ENCODE assay signal across 9 cellular contexts in the genomic region with DNA sequence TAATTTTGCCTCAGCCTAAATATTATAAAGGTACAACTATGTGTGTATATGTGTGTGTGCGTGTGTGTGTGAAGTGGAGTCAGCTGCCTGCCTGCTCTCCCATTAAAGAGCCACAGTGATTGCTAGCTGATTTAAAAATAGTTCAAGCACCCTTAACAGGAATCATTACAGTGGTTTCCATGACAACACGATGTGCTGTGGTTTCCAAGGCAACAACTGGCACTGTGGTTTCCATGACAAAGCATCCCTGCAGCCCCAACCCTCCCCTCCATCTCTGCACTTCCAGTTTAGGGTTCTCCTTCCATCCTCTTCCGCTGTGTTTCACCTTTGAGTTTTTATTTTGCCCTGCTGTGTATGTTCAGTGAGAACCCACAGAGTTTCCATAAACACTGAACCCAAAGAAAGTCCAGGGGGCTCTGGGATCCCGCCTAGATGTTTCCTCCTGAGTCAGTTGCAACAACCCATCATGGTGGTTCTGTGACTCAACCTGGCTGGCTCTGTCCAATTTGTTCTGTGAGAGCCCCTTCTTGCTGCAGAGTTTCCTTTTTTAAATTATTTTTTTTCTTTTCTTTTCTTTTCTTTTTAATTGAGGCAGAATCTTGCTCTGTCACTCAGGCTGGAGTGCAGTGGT. TPM values are rescaled to one million over a fixed set of nuclear protein-coding genes. Genes with fewer than 3 reads are reported as not detected.
DNase-seq lines count a peak whose midpoint lies in the region; ATAC-seq and TF ChIP-seq lines count a peak whose summit lies in the region.
"Had no signal": no experiment of that assay in that cellular context is flagged by ENCODE, and none has a peak within 500 bp of the region (broad histone marks: within the 10 kb centered on the region; RNA-seq: fewer than 3 reads in every experiment).

No MANE protein-coding gene starts in this region.

- H3K36me3 ChIP-seq in gastroesophageal sphincter = no peaks in the 10 kb centered on the region
- H3K36me3 ChIP-seq: heart right ventricle had no signal

- H3K27ac ChIP-seq in gastroesophageal sphincter = no peak overlapping the region
- H3K27ac ChIP-seq: heart right ventricle had no signal

- H3K27me3 Mint-ChIP-seq in activated naive CD8-positive, alpha-beta T cell treated with anti-CD3 and anti-CD28 coated beads for 36 hours = peaks cover 67% of the 10 kb centered on the region
- peaks cover 5% of the 10 kb centered on the region for H3K27me3 Mint-ChIP-seq in progenitor cell of endocrine pancreas

- peaks cover 6% of the 10 kb centered on the region for H3K4me1 Mint-ChIP-seq in activated naive CD8-positive, alpha-beta T cell treated with anti-CD3 and anti-CD28 coated beads for 36 hours
- no peaks in the 10 kb centered on the region for H3K4me1 Mint-ChIP-seq in progenitor cell of endocrine pancreas (ENCODE audit: low read depth)

- no peaks in the 10 kb centered on the region for H3K9me3 ChIP-seq in gastroesophageal sphincter
- H3K9me3 ChIP-seq: heart right ventricle had no signal

- H3K27ac Mint-ChIP-seq in activated naive CD8-positive, alpha-beta T cell treated with anti-CD3 and anti-CD28 coated beads for 36 hours = no peak overlapping the region
- no peak overlapping the region for H3K27ac Mint-ChIP-seq in progenitor cell of endocrine pancreas

- TF ChIP-seq CTCF in progenitor cell of endocrine pancreas (IDR thresholded peaks at IDR 0.05; ENCODE audit: unreplicated experiment) = no peak
- no peak for TF ChIP-seq CTCF in gastroesophageal sphincter (IDR thresholded peaks at IDR 0.05)

- ATAC-seq in HG02840 (IDR thresholded peaks at IDR 0.05; ENCODE audit: low FRiP score, unreplicated experiment) = no peak
- no peak for ATAC-seq in gastroesophageal sphincter
- no peak for ATAC-seq in GM21360 (IDR thresholded peaks at IDR 0.05; ENCODE audit: unreplicated experiment)
- ATAC-seq: heart right ventricle had no signal

- TF ChIP-seq EP300 in gastroesophageal sphincter (IDR thresholded peaks at IDR 0.05) = no peak

- no peaks in the 10 kb centered on the region for H3K9me3 Mint-ChIP-seq in activated naive CD8-positive, alpha-beta T cell treated with anti-CD3 and anti-CD28 coated beads for 36 hours
- H3K9me3 Mint-ChIP-seq in progenitor cell of endocrine pancreas (ENCODE audit: low read depth) = no peaks in the 10 kb centered on the region

- H3K4me3 Mint-ChIP-seq in activated naive CD8-positive, alpha-beta T cell treated with anti-CD3 and anti-CD28 coated beads for 36 hours = no peak overlapping the region
- no peak overlapping the region for H3K4me3 Mint-ChIP-seq in progenitor cell of endocrine pancreas (ENCODE audit: low read depth)

- no peak overlapping the region for H3K4me3 ChIP-seq in gastroesophageal sphincter
- H3K4me3 ChIP-seq: heart right ventricle had no signal

- 63 to 67% methylated on average over 3 to 4 of the region's 4 CpGs for WGBS in gastroesophageal sphincter (ENCODE audit: low coverage in 1 of 2), 2 donors

- no peak for TF ChIP-seq POLR2A in gastroesophageal sphincter (IDR thresholded peaks at IDR 0.05)

- peaks cover 0 to 19% (median 0%) of the 10 kb centered on the region in 3 donors for H3K4me1 ChIP-seq in gastroesophageal sphincter

- no peaks in the 10 kb centered on the region for H3K36me3 Mint-ChIP-seq in activated naive CD8-positive, alpha-beta T cell treated with anti-CD3 and anti-CD28 coated beads for 36 hours
- H3K36me3 Mint-ChIP-seq in progenitor cell of endocrine pancreas (ENCODE audit: insufficient read depth) = no peaks in the 10 kb centered on the region

- DNase-seq in ELF-1 (ENCODE audit: low read depth, low spot score) (peak; percentile 52), NAMALWA (ENCODE audit: low spot score) (peak; percentile 42), medulla oblongata (ENCODE audit: extremely low spot score) (peak; percentile 30), progenitor cell of endocrine pancreas (ENCODE audit: low spot score, unreplicated experiment) (no peak)
- peak; percentile 29 for DNase-seq in activated naive CD8-positive, alpha-beta T cell treated with anti-CD3 and anti-CD28 coated beads for 36 hours
- DNase-seq: heart right ventricle had no signal

- H3K27me3 ChIP-seq in gastroesophageal sphincter = peaks cover 38% of the 10 kb centered on the region

RNA-seq across cellular contexts. Expression of gene PNMA8A, which starts 7.1 kb away (rescaled TPM):
- 1 to 10 TPM; 6.0 to 6.3 TPM for total RNA-seq in activated naive CD8-positive, alpha-beta T cell treated with anti-CD3 and anti-CD28 coated beads for 36 hours
- total RNA-seq in progenitor cell of endocrine pancreas (27.5 and 28.1 TPM in 2 replicates), gastroesophageal sphincter (1 to 10 TPM; 1.6 to 5.4 (median 4.0) TPM)

RNA-seq across cellular contexts. Expression of gene PNMA8B, which starts 17.2 kb away (rescaled TPM):
- under 1 TPM; 0.21 to 0.26 TPM for total RNA-seq in activated naive CD8-positive, alpha-beta T cell treated with anti-CD3 and anti-CD28 coated beads for 36 hours
- 1.8 and 2.1 TPM in 2 replicates for total RNA-seq in progenitor cell of endocrine pancreas
- 1 to 10 TPM; 1.2 to 3.4 (median 1.6) TPM for total RNA-seq in gastroesophageal sphincter

RNA-seq across cellular contexts. Expression of gene PNMA8C, which starts 49.7 kb away (rescaled TPM):
- not detected for total RNA-seq in activated naive CD8-positive, alpha-beta T cell treated with anti-CD3 and anti-CD28 coated beads for 36 hours
- total RNA-seq in progenitor cell of endocrine pancreas (0.19 and 0.36 TPM in 2 replicates), gastroesophageal sphincter (under 1 TPM in 3 of 4 donors, not detected in 1; 0.12 to 0.39 (median 0.27) TPM)
